Comparison of ENCODE assay signal across 9 cellular contexts in the genomic region with DNA sequence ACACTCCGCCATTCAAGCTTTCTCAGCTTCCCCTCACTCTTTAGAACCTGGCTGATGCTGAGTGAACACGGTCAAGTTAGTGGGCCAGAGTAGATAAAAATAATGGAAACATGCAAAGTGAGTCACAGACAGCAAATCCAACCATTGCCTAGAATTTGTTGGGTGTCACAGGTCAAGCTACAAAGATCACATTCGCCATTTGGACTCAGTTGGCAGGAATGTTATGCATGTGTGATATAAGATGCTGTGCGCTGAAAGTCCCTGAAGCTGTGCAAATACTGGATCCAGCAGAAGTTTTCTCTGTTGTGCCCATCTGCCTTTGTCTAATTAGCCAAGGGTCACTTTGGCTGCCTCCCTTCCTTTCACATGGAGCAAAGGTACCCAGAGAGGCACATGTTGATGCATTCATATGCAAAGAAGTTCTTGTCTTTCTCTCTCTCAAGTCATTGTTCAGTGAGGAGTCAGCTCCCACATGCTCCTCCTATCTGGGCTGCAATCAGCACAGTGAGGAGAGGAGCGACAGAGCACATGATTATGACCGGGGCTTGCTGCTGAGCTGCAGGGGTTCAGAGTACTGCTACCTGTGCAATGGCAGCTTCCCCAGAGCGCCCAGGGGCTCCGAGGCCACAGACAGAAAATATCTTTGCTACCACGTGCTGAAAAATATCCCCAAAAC. TPM values are rescaled to one million over a fixed set of nuclear protein-coding genes. Genes with fewer than 3 reads are reported as not detected.
DNase-seq lines count a peak whose midpoint lies in the region; ATAC-seq and FAIRE-seq lines count a peak whose summit lies in the region.
"Had no signal": no experiment of that assay in that cellular context is flagged by ENCODE, and none has a peak within 500 bp of the region (broad histone marks: within the 10 kb centered on the region; RNA-seq: fewer than 3 reads in every experiment).

No MANE protein-coding gene starts in this region.

- no peak overlapping the region for H3K4ac ChIP-seq in mesendoderm (ENCODE audit: low read depth, low read length)

- H3K4me3 ChIP-seq in mesendoderm (ENCODE audit: low read length): no peak overlapping the region

- H3K79me1 ChIP-seq in mesendoderm (ENCODE audit: low read length): no peaks in the 10 kb centered on the region

- FAIRE-seq in urothelium cell line (lab: Jason Lieb, UNC): no peak

- no peaks in the 10 kb centered on the region for H3K79me2 ChIP-seq in mesendoderm (ENCODE audit: control insufficient read depth, insufficient read depth, low read length)

- H3K18ac ChIP-seq in mesendoderm (ENCODE audit: low read length): no peak overlapping the region

- no peaks in the 10 kb centered on the region for H3K9me3 Mint-ChIP-seq in activated CD4-positive, alpha-beta memory T cell treated with anti-CD3 and anti-CD28 coated beads, Interleukin-2, amount 10 ng/mL, durations not matched to agents 7 days and 5 days

- H3K27ac Mint-ChIP-seq in activated CD4-positive, alpha-beta memory T cell treated with anti-CD3 and anti-CD28 coated beads, Interleukin-2, amount 10 ng/mL, durations not matched to agents 7 days and 5 days: peak overlapping the region; percentile 95

- H3K27me3 Mint-ChIP-seq in activated CD4-positive, alpha-beta memory T cell treated with anti-CD3 and anti-CD28 coated beads, Interleukin-2, amount 10 ng/mL, durations not matched to agents 7 days and 5 days: no peaks in the 10 kb centered on the region

- H4K8ac ChIP-seq in mesendoderm (ENCODE audit: low read depth, low read length): no peak overlapping the region

- WGBS in mesendoderm (ENCODE audit: extremely low coverage, insufficient coverage, low lambda C conversion rate): no CpG with 5 or more reads among the region's 9 CpGs

- peak overlapping the region; percentile 45 for H3K56ac ChIP-seq in mesendoderm (ENCODE audit: low read length)

- H2AK5ac ChIP-seq in mesendoderm (ENCODE audit: low read length): no peak overlapping the region

- peaks cover 99% of the 10 kb centered on the region for H3K4me1 Mint-ChIP-seq in activated CD4-positive, alpha-beta memory T cell treated with anti-CD3 and anti-CD28 coated beads, Interleukin-2, amount 10 ng/mL, durations not matched to agents 7 days and 5 days

- POLR2A ChIA-PET in activated CD4-positive, alpha-beta memory T cell treated with anti-CD3 and anti-CD28 coated beads, Interleukin-2, amount 10 ng/mL, durations not matched to agents 7 days and 5 days (lab: Charles Lee): interaction anchor here (0.6 to 16.6 kb wide), 12 partner anchors 8 to 222 kb away, joined by 3 to 196 read pairs (median 5); a partner anchor contains a TSS

- CTCF ChIA-PET in activated CD4-positive, alpha-beta memory T cell treated with anti-CD3 and anti-CD28 coated beads, Interleukin-2, amount 10 ng/mL, durations not matched to agents 7 days and 5 days (lab: Charles Lee): interaction anchor here (0.6 to 1.7 kb wide), 9 partner anchors 12 to 562 kb away, joined by 3 to 11 read pairs (median 3); no protein-coding TSS in a partner anchor

- peak; percentile 62 for DNase-seq in activated CD4-positive, alpha-beta memory T cell treated with anti-CD3 and anti-CD28 coated beads, Interleukin-2, amount 10 ng/mL, durations not matched to agents 7 days and 5 days
- DNase-seq in mesendoderm (peak; percentile 96), urothelium cell line (ENCODE audit: low spot score) (no peak), nucleus accumbens (lab: John Stamatoyannopoulos, UW) (no peak), NCI-H69 (lab: John Stamatoyannopoulos, UW) (no peak), superior temporal gyrus (ENCODE audit: extremely low spot score) (no peak)

- H3K27ac ChIP-seq in mesendoderm (ENCODE audit: low read depth, low read length): no peak overlapping the region

- H3K4me3 Mint-ChIP-seq in activated CD4-positive, alpha-beta memory T cell treated with anti-CD3 and anti-CD28 coated beads, Interleukin-2, amount 10 ng/mL, durations not matched to agents 7 days and 5 days: peak overlapping the region; percentile 55

- no peaks in the 10 kb centered on the region for H3K36me3 ChIP-seq in mesendoderm (ENCODE audit: control insufficient read depth, insufficient read depth, low read length)

- no peak overlapping the region for H2BK5ac ChIP-seq in mesendoderm (ENCODE audit: low read length)

- ATAC-seq in GM18907 (IDR thresholded peaks at IDR 0.05; ENCODE audit: unreplicated experiment) (peak; percentile 28), HG02798 (IDR thresholded peaks at IDR 0.05; ENCODE audit: poor library complexity, unreplicated experiment) (peak; percentile 42)

- no peak overlapping the region for H3K23ac ChIP-seq in mesendoderm (ENCODE audit: low read length)

- peaks cover 13% of the 10 kb centered on the region for H3K4me1 ChIP-seq in mesendoderm (ENCODE audit: control insufficient read depth, low read depth, low read length)

- no peak overlapping the region for H2BK120ac ChIP-seq in mesendoderm (ENCODE audit: low read depth, low read length)

- H4K5ac ChIP-seq in mesendoderm (ENCODE audit: low read length): no peak overlapping the region

- H3K9ac ChIP-seq in mesendoderm (ENCODE audit: low read length): no peak overlapping the region

- H2BK15ac ChIP-seq in mesendoderm (replicated peaks; ENCODE audit: low read depth): no peak overlapping the region

- H3K27me3 ChIP-seq in mesendoderm (ENCODE audit: insufficient read depth, low read length, poor library complexity): no peaks in the 10 kb centered on the region

- peaks cover 62% of the 10 kb centered on the region for H3K36me3 Mint-ChIP-seq in activated CD4-positive, alpha-beta memory T cell treated with anti-CD3 and anti-CD28 coated beads, Interleukin-2, amount 10 ng/mL, durations not matched to agents 7 days and 5 days (ENCODE audit: low read depth)

- no peak overlapping the region for H3K4me2 ChIP-seq in mesendoderm (ENCODE audit: low read length)

RNA-seq across cellular contexts. Expression of a gene that starts 39.7 kb away (rescaled TPM):
- total RNA-seq in activated CD4-positive, alpha-beta memory T cell treated with anti-CD3 and anti-CD28 coated beads, Interleukin-2, amount 10 ng/mL, durations not matched to agents 7 days and 5 days: 100 to 1,000 TPM; 133 to 139 TPM
- polyA plus RNA-seq in mesendoderm (2013, experiment 1 of 2): 0.21 TPM
- polyA plus RNA-seq in mesendoderm (2013, experiment 2 of 2): 0.25 TPM
- total RNA-seq: NCI-H460 had no signal

Comparison
In these comparisons a context has a peak if more than half of its experiments do, and no peak if none do; other contexts are left out.
1. DNase-seq: peak in activated CD4-positive, alpha-beta memory T cell treated with anti-CD3 and anti-CD28 coated beads, Interleukin-2, amount 10 ng/mL, durations not matched to agents 7 days and 5 days (single experiment) and mesendoderm (single experiment); none in urothelium cell line (single experiment), nucleus accumbens (0 of 56), NCI-H69 (single experiment) and superior temporal gyrus (single experiment).